10 cellular contexts compared by ENCODE assay signal in the genomic region with DNA sequence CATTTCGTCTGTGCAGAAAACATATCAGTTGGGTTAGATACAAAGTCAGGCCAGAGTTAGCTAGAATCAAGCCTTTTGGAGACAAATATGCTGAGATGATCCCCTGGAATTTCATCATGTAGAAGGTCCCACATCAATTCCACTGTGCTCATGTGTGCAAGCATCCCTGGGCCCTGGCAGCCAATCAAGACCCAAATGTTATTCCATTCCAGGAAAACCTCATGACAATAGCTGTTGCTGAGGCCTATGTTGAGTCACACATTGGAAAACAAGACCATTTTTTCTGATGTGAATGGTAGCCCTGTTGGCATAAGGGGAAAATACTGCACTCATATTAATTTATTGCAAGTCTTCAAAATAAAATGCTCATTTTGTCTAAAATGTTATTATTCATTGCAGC. TPM values are rescaled to one million over a fixed set of nuclear protein-coding genes. Genes with fewer than 3 reads are reported as not detected.
DNase-seq lines count a peak whose midpoint lies in the region; TF ChIP-seq lines count a peak whose summit lies in the region.
"Had no signal": no experiment of that assay in that cellular context is flagged by ENCODE, and none has a peak within 500 bp of the region (broad histone marks: within the 10 kb centered on the region; RNA-seq: fewer than 3 reads in every experiment).

No MANE protein-coding gene starts in this region.

- H3K36me3 Mint-ChIP-seq in progenitor cell of endocrine pancreas (ENCODE audit: insufficient read depth): no peaks in the 10 kb centered on the region
- H3K36me3 Mint-ChIP-seq: natural killer cell had no signal

- H3K4me1 Mint-ChIP-seq in progenitor cell of endocrine pancreas (ENCODE audit: low read depth): no peaks in the 10 kb centered on the region
- H3K4me1 Mint-ChIP-seq: natural killer cell had no signal

- H3K4me3 Mint-ChIP-seq in progenitor cell of endocrine pancreas (ENCODE audit: low read depth): no peak overlapping the region
- H3K4me3 Mint-ChIP-seq: natural killer cell had no signal

- no peaks in the 10 kb centered on the region for H3K9me3 Mint-ChIP-seq in progenitor cell of endocrine pancreas (ENCODE audit: low read depth)
- H3K9me3 Mint-ChIP-seq: natural killer cell had no signal

- no peak overlapping the region for H3K27ac Mint-ChIP-seq in progenitor cell of endocrine pancreas
- H3K27ac Mint-ChIP-seq: natural killer cell had no signal

- no peaks in the 10 kb centered on the region for H3K27me3 Mint-ChIP-seq in progenitor cell of endocrine pancreas

- DNase-seq in EH (ENCODE audit: low read depth) (peak; percentile 90), amniotic stem cell (lab: John Stamatoyannopoulos, UW) (peak; percentile 37), glomerular endothelial cell (ENCODE audit: extremely low read depth, low read depth, low spot score) (peak; percentile 41), renal cortical epithelial cell (ENCODE audit: low read depth) (peak; percentile 86), NCI-H2107 treated with DMSO at 0.1 percent for 48 hours (lab: John Stamatoyannopoulos, UW; ENCODE audit: unreplicated experiment) (no peak), SW 1271 (lab: John Stamatoyannopoulos, UW) (no peak), progenitor cell of endocrine pancreas (ENCODE audit: low spot score, unreplicated experiment) (no peak)
- no peak for DNase-seq in activated CD4-positive, CD25-positive, alpha-beta regulatory T cell treated with anti-CD3 and anti-CD28 coated beads, Interleukin-2, amount 50 U/mL, for 72 hours
- DNase-seq: natural killer cell, NCI-H510A had no signal

- no peak for TF ChIP-seq CTCF in progenitor cell of endocrine pancreas (IDR thresholded peaks at IDR 0.05; ENCODE audit: unreplicated experiment)

RNA-seq across cellular contexts. Expression of a gene that starts 11.5 kb away (rescaled TPM):
- 11.8 and 24.4 TPM in 2 replicates for total RNA-seq in glomerular endothelial cell
- total RNA-seq in renal cortical epithelial cell: 36.8 and 224 TPM in 2 replicates
- 32.9 and 41.4 TPM in 2 replicates for total RNA-seq in progenitor cell of endocrine pancreas

Comparison
In these comparisons a context has a peak if more than half of its experiments do, and no peak if none do; other contexts are left out.
1. DNase-seq: peak in EH (single experiment), amniotic stem cell (single experiment), glomerular endothelial cell (single experiment) and renal cortical epithelial cell (single experiment); none in activated CD4-positive, CD25-positive, alpha-beta regulatory T cell treated with anti-CD3 and anti-CD28 coated beads, Interleukin-2, amount 50 U/mL, for 72 hours (single experiment), NCI-H2107 treated with DMSO at 0.1 percent for 48 hours (single experiment), SW 1271 (0 of 2) and progenitor cell of endocrine pancreas (single experiment).